Comparison of ENCODE assay signal across 1 cellular context in the genomic region with DNA sequence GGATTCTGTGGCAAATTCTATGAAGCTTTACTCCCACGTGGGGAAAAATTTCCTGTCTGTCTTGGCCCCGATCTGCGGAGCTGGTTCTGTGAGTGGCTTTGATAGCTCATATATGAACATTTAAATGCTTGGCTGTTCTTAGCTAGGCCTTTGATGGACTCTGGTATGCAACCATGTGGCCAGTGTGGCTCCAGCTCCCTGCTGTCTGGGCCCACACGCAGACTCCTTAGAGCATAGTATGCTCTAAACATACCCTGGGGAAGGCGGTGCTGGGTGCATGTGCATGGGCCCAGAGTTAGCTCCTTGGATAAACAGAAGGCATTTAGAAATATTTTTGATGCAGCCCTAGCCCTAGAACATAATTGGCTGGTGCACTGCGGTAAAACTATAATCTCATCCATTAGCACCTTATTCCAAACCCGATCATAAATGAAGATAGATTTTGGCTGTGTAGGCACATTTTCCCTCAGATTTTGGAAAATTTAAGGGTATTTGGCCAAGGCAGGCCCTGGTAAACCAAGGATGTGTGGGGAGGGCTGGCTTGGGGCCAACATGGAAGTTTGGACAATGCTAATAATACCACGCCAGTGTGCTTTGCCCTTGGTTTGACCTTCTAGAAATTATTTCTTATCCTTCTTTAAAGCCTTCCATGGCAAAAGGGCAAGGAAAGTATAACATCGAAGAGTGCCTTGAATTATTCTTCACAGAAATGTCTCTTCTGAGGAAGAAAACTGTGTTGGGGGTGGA.
TF ChIP-seq lines count a peak whose summit lies in the region.

No MANE protein-coding gene starts in this region.

TF ChIP-seq in SK-N-SH, 30 proteins besides CTCF, POLR2A, EP300 and RAD21 (continued from another document):
- TF ChIP-seq, protein P1, sequence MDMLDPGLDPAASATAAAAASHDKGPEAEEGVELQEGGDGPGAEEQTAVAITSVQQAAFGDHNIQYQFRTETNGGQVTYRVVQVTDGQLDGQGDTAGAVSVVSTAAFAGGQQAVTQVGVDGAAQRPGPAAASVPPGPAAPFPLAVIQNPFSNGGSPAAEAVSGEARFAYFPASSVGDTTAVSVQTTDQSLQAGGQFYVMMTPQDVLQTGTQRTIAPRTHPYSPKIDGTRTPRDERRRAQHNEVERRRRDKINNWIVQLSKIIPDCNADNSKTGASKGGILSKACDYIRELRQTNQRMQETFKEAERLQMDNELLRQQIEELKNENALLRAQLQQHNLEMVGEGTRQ (IDR thresholded peaks at IDR 0.05; ENCODE audit: borderline replicate concordance, low read depth, low read length): no peak
- TF ChIP-seq, protein P2, sequence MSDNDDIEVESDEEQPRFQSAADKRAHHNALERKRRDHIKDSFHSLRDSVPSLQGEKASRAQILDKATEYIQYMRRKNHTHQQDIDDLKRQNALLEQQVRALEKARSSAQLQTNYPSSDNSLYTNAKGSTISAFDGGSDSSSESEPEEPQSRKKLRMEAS (IDR thresholded peaks at IDR 0.05; ENCODE audit: low read depth): no peak
- TF ChIP-seq RXRA (IDR thresholded peaks at IDR 0.05; ENCODE audit: borderline replicate concordance, low read depth) (no peak), ELF1 (IDR thresholded peaks at IDR 0.05) (no peak), FOXM1 (IDR thresholded peaks at IDR 0.05; ENCODE audit: low read depth) (no peak), SMC3 (IDR thresholded peaks at IDR 0.05; ENCODE audit: low read depth, low read length) (no peak)
- TF ChIP-seq, protein P3, sequence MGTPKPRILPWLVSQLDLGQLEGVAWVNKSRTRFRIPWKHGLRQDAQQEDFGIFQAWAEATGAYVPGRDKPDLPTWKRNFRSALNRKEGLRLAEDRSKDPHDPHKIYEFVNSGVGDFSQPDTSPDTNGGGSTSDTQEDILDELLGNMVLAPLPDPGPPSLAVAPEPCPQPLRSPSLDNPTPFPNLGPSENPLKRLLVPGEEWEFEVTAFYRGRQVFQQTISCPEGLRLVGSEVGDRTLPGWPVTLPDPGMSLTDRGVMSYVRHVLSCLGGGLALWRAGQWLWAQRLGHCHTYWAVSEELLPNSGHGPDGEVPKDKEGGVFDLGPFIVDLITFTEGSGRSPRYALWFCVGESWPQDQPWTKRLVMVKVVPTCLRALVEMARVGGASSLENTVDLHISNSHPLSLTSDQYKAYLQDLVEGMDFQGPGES (IDR thresholded peaks at IDR 0.05; ENCODE audit: low read depth, low read length): no peak
- TF ChIP-seq, protein P4, sequence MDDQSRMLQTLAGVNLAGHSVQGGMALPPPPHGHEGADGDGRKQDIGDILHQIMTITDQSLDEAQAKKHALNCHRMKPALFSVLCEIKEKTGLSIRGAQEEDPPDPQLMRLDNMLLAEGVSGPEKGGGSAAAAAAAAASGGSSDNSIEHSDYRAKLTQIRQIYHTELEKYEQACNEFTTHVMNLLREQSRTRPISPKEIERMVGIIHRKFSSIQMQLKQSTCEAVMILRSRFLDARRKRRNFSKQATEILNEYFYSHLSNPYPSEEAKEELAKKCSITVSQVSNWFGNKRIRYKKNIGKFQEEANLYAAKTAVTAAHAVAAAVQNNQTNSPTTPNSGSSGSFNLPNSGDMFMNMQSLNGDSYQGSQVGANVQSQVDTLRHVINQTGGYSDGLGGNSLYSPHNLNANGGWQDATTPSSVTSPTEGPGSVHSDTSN (IDR thresholded peaks at IDR 0.05): no peak
